4 cellular contexts compared by ENCODE assay signal in genomic region chr14:69539631-69540410, GRCh38.
TF ChIP-seq lines count a peak whose summit lies in the region.

No MANE protein-coding gene starts in this region.

TF ChIP-seq in liver, 16 proteins besides CTCF, POLR2A, EP300 and RAD21 (continues in another document):
- peak; percentile 22 to 51 for TF ChIP-seq JUND (IDR thresholded peaks at IDR 0.05)
- TF ChIP-seq MAX (IDR thresholded peaks at IDR 0.05): peak; percentile 50
- TF ChIP-seq HNF4A (conservative IDR thresholded peaks at IDR 0.05): peak; percentile 47 to 63
- TF ChIP-seq TAF1 (conservative IDR thresholded peaks at IDR 0.05): no peak
- TF ChIP-seq YY1 (IDR thresholded peaks at IDR 0.05): peak; percentile 71
- TF ChIP-seq GABPA (IDR thresholded peaks at IDR 0.05 in 1 of 2, conservative IDR thresholded peaks at IDR 0.05 in 1 of 2): no peak
- peak; percentile 25 for TF ChIP-seq FOXA1 (IDR thresholded peaks at IDR 0.05)
- TF ChIP-seq ZBTB33 (IDR thresholded peaks at IDR 0.05): peak; percentile 32
- TF ChIP-seq NR2F2 (IDR thresholded peaks at IDR 0.05): no peak
- peak in 1 of 2 donors; percentile 50 for TF ChIP-seq RXRA (IDR thresholded peaks at IDR 0.05)
- TF ChIP-seq EGR1 (IDR thresholded peaks at IDR 0.05; ENCODE audit: low read depth in 2 of 2): peak in 1 of 2 donors; percentile 12

TF ChIP-seq in HepG2, 621 proteins besides CTCF, POLR2A, EP300 and RAD21:
- TF ChIP-seq ZNF703 (CRISPR knock-in tag; IDR thresholded peaks at IDR 0.05; ENCODE audit: borderline replicate concordance) (no peak), NFIB (CRISPR knock-in tag; IDR thresholded peaks at IDR 0.05; ENCODE audit: borderline replicate concordance) (no peak), RELA (CRISPR knock-in tag; IDR thresholded peaks at IDR 0.05) (no peak), ZNF501 (CRISPR knock-in tag; IDR thresholded peaks at IDR 0.05) (no peak), ZNF263 (CRISPR knock-in tag; IDR thresholded peaks at IDR 0.05) (no peak), ZFP82 (CRISPR knock-in tag; IDR thresholded peaks at IDR 0.05; ENCODE audit: borderline replicate concordance) (no peak), ZNF446 (CRISPR knock-in tag; IDR thresholded peaks at IDR 0.05) (no peak), ZBTB7A (CRISPR knock-in tag; IDR thresholded peaks at IDR 0.05) (no peak)

TF ChIP-seq in GM12878, 131 proteins besides CTCF, POLR2A, EP300 and RAD21:
- TF ChIP-seq ZNF274 (IDR thresholded peaks at IDR 0.05; ENCODE audit: insufficient read depth, insufficient read length) (no peak), CHD1 (IDR thresholded peaks at IDR 0.05; ENCODE audit: low read depth, low read length) (no peak), SMAD1 (IDR thresholded peaks at IDR 0.05; ENCODE audit: low read depth, partially characterized antibody) (no peak), DPF2 (IDR thresholded peaks at IDR 0.05) (no peak), STAT1 (conservative IDR thresholded peaks at IDR 0.05) (no peak), SIX5 (IDR thresholded peaks at IDR 0.05; ENCODE audit: low read depth, low read length, severe bottlenecking) (no peak), PAX8 (IDR thresholded peaks at IDR 0.05) (no peak), MEF2A (IDR thresholded peaks at IDR 0.05; ENCODE audit: insufficient read depth, low read depth, low read length) (no peak), NRF1 (conservative IDR thresholded peaks at IDR 0.05; ENCODE audit: low read depth, low read length) (no peak), NR2F1 (conservative IDR thresholded peaks at IDR 0.05) (no peak), ZNF207 (IDR thresholded peaks at IDR 0.05; ENCODE audit: borderline replicate concordance) (no peak), ATF7 (IDR thresholded peaks at IDR 0.05; ENCODE audit: low read depth) (no peak), MAX (IDR thresholded peaks at IDR 0.05; ENCODE audit: low read depth, low read length) (no peak), REST (IDR thresholded peaks at IDR 0.05; ENCODE audit: low read depth, low read length) (no peak), SREBF2 (IDR thresholded peaks at IDR 0.05; ENCODE audit: low read length) (no peak)

TF ChIP-seq in GM12891, 5 proteins besides CTCF, POLR2A, EP300 and RAD21:
- TF ChIP-seq PAX5 (IDR thresholded peaks at IDR 0.05; ENCODE audit: insufficient read depth, low read length, severe bottlenecking): no peak
- TF ChIP-seq TAF1 (IDR thresholded peaks at IDR 0.05; ENCODE audit: low read depth, low read length): no peak
- no peak for TF ChIP-seq SPI1 (IDR thresholded peaks at IDR 0.05; ENCODE audit: low read depth, low read length)
